Comparison of ENCODE assay signal across 1 cellular context in the genomic region with DNA sequence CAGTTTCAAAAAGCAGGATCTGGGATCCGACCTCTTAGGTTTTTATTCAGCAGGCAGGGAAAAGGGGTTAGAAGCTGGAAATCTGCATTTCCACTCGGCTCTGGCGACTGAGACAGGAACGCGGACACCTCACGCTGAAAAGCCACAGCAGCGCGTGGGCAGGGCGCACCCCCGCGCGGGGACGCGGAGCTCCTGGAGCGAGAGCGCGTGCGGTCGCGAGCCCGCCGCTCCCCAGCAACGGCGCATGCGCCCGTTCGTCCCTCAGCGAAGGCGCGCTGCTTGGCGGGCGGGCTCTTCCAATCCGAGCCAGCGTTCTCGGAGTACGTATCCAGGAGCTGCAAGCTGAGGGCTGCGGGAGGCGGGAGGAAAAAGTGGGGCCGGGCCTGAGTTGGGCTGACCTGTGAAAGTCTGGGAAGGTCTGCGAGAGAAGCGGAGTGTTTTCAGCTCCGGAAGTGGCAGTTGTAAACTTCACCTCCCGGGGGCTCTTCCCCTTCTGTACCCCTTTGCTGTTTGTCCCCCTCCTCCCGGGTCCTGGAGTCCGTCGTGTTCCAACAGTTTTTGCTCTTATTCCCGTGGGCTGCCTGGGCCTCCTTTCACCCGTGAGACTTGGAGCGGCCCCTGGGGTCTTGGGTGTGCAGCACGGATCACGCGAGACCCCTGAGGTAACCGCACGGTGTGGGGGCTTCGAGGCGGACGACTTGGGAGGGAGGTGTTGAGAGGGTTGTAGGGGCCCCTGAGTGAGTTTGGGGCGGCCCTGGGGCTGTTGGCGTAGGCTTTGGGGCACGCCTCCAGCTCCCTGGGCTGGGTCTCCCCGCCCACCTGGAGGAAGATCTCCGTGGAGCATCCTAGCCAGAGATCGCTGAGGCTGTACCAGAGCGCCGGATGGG.
TF ChIP-seq lines count a peak whose summit lies in the region.

A gene (plus strand): TSS at position 403 of the 887 bp plus-strand sequence. CDS start 11,046 bp downstream, outside the sequence.

TF ChIP-seq in HepG2, 621 proteins besides CTCF, POLR2A, EP300 and RAD21 (continued from another document and continues in another):
- TF ChIP-seq, protein P1, sequence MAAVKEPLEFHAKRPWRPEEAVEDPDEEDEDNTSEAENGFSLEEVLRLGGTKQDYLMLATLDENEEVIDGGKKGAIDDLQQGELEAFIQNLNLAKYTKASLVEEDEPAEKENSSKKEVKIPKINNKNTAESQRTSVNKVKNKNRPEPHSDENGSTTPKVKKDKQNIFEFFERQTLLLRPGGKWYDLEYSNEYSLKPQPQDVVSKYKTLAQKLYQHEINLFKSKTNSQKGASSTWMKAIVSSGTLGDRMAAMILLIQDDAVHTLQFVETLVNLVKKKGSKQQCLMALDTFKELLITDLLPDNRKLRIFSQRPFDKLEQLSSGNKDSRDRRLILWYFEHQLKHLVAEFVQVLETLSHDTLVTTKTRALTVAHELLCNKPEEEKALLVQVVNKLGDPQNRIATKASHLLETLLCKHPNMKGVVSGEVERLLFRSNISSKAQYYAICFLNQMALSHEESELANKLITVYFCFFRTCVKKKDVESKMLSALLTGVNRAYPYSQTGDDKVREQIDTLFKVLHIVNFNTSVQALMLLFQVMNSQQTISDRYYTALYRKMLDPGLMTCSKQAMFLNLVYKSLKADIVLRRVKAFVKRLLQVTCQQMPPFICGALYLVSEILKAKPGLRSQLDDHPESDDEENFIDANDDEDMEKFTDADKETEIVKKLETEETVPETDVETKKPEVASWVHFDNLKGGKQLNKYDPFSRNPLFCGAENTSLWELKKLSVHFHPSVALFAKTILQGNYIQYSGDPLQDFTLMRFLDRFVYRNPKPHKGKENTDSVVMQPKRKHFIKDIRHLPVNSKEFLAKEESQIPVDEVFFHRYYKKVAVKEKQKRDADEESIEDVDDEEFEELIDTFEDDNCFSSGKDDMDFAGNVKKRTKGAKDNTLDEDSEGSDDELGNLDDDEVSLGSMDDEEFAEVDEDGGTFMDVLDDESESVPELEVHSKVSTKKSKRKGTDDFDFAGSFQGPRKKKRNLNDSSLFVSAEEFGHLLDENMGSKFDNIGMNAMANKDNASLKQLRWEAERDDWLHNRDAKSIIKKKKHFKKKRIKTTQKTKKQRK (IDR thresholded peaks at IDR 0.05; ENCODE audit: low read length) = no peak
- TF ChIP-seq PHF21A (CRISPR knock-in tag; IDR thresholded peaks at IDR 0.05) = peak; percentile 67; the same call in 1 of the 2 replicates
- peak; percentile 58; the same call in 1 of the 2 replicates for TF ChIP-seq ZFP90 (CRISPR knock-in tag; IDR thresholded peaks at IDR 0.05; ENCODE audit: borderline replicate concordance)
- TF ChIP-seq SP2 (CRISPR knock-in tag; IDR thresholded peaks at IDR 0.05) = peak; percentile 58; the same call in 1 of the 2 replicates
- TF ChIP-seq RFXANK (CRISPR knock-in tag; IDR thresholded peaks at IDR 0.05) = 0 out of 2 replicates have a peak, but pooled peaks have one; percentile 54
- TF ChIP-seq ZNF317 (CRISPR knock-in tag; IDR thresholded peaks at IDR 0.05) = peak; percentile 78
- TF ChIP-seq SCMH1 (CRISPR knock-in tag; IDR thresholded peaks at IDR 0.05; ENCODE audit: borderline replicate concordance) = no peak
- TF ChIP-seq, protein P2, sequence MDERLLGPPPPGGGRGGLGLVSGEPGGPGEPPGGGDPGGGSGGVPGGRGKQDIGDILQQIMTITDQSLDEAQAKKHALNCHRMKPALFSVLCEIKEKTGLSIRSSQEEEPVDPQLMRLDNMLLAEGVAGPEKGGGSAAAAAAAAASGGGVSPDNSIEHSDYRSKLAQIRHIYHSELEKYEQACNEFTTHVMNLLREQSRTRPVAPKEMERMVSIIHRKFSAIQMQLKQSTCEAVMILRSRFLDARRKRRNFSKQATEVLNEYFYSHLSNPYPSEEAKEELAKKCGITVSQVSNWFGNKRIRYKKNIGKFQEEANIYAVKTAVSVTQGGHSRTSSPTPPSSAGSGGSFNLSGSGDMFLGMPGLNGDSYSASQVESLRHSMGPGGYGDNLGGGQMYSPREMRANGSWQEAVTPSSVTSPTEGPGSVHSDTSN (CRISPR knock-in tag; IDR thresholded peaks at IDR 0.05) = no peak
- TF ChIP-seq ARNT2 (CRISPR knock-in tag; IDR thresholded peaks at IDR 0.05; ENCODE audit: low read depth) = peak; percentile 75
- TF ChIP-seq, protein P3, sequence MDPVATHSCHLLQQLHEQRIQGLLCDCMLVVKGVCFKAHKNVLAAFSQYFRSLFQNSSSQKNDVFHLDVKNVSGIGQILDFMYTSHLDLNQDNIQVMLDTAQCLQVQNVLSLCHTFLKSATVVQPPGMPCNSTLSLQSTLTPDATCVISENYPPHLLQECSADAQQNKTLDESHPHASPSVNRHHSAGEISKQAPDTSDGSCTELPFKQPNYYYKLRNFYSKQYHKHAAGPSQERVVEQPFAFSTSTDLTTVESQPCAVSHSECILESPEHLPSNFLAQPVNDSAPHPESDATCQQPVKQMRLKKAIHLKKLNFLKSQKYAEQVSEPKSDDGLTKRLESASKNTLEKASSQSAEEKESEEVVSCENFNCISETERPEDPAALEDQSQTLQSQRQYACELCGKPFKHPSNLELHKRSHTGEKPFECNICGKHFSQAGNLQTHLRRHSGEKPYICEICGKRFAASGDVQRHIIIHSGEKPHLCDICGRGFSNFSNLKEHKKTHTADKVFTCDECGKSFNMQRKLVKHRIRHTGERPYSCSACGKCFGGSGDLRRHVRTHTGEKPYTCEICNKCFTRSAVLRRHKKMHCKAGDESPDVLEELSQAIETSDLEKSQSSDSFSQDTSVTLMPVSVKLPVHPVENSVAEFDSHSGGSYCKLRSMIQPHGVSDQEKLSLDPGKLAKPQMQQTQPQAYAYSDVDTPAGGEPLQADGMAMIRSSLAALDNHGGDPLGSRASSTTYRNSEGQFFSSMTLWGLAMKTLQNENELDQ (CRISPR knock-in tag; IDR thresholded peaks at IDR 0.05; ENCODE audit: borderline replicate concordance) = no peak
- no peak; the same call in 1 of the 2 replicates for TF ChIP-seq MED13 (CRISPR knock-in tag; IDR thresholded peaks at IDR 0.05)
- peak; percentile 65 for TF ChIP-seq ASH2L (IDR thresholded peaks at IDR 0.05; ENCODE audit: insufficient read length, low read depth, low read length)
- TF ChIP-seq ZNF33B (CRISPR knock-in tag; IDR thresholded peaks at IDR 0.05) = peak; percentile 79; the same call in 1 of the 2 replicates
- no peak for TF ChIP-seq ZNF431 (CRISPR knock-in tag; IDR thresholded peaks at IDR 0.05; ENCODE audit: borderline replicate concordance, low read depth)
- no peak for TF ChIP-seq MIER2 (CRISPR knock-in tag; IDR thresholded peaks at IDR 0.05)
- TF ChIP-seq SMAD3 (CRISPR knock-in tag; IDR thresholded peaks at IDR 0.05) = 0 out of 2 replicates have a peak, but pooled peaks have one; percentile 32
- TF ChIP-seq ZFYVE20 (CRISPR knock-in tag; IDR thresholded peaks at IDR 0.05; ENCODE audit: borderline replicate concordance, low read depth) = no peak
- TF ChIP-seq PPARG (CRISPR knock-in tag; conservative IDR thresholded peaks at IDR 0.05) = 0 out of 2 replicates have a peak, but pooled peaks have one; percentile 17
- peak; percentile 25; the same call in 1 of the 2 replicates for TF ChIP-seq RXRB (CRISPR knock-in tag; IDR thresholded peaks at IDR 0.05; ENCODE audit: borderline replicate concordance)
- TF ChIP-seq, protein P4, sequence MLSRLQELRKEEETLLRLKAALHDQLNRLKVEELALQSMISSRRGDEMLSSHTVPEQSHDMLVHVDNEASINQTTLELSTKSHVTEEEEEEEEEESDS (CRISPR knock-in tag; IDR thresholded peaks at IDR 0.05; ENCODE audit: borderline replicate concordance) = no peak
- TF ChIP-seq GTF3A (CRISPR knock-in tag; conservative IDR thresholded peaks at IDR 0.05) = no peak
- no peak for TF ChIP-seq NFE2L2 (IDR thresholded peaks at IDR 0.05; ENCODE audit: low read length)
- TF ChIP-seq, protein P5, sequence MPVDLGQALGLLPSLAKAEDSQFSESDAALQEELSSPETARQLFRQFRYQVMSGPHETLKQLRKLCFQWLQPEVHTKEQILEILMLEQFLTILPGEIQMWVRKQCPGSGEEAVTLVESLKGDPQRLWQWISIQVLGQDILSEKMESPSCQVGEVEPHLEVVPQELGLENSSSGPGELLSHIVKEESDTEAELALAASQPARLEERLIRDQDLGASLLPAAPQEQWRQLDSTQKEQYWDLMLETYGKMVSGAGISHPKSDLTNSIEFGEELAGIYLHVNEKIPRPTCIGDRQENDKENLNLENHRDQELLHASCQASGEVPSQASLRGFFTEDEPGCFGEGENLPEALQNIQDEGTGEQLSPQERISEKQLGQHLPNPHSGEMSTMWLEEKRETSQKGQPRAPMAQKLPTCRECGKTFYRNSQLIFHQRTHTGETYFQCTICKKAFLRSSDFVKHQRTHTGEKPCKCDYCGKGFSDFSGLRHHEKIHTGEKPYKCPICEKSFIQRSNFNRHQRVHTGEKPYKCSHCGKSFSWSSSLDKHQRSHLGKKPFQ (CRISPR knock-in tag; IDR thresholded peaks at IDR 0.05; ENCODE audit: insufficient replicate concordance) = no peak
- no peak; the same call in 1 of the 2 replicates for TF ChIP-seq ZNF124 (CRISPR knock-in tag; IDR thresholded peaks at IDR 0.05)
- TF ChIP-seq POLR2AphosphoS5 (IDR thresholded peaks at IDR 0.05; ENCODE audit: low read depth, low read length) = peak; percentile 75
- peak; percentile 64 for TF ChIP-seq ZFX (CRISPR knock-in tag; IDR thresholded peaks at IDR 0.05; ENCODE audit: low read depth)
- 0 out of 2 replicates have a peak, but pooled peaks have one; percentile 58 for TF ChIP-seq KLF9 (CRISPR knock-in tag; IDR thresholded peaks at IDR 0.05; ENCODE audit: low read depth)
- peak; percentile 72 for TF ChIP-seq ZNF350 (CRISPR knock-in tag; IDR thresholded peaks at IDR 0.05; ENCODE audit: borderline replicate concordance, low read depth)
- 0 out of 2 replicates have a peak, but pooled peaks have one; percentile 37 for TF ChIP-seq ZNF143 (CRISPR knock-in tag; IDR thresholded peaks at IDR 0.05)
- no peak for TF ChIP-seq ZZZ3 (CRISPR knock-in tag; IDR thresholded peaks at IDR 0.05; ENCODE audit: borderline replicate concordance)
- TF ChIP-seq, protein P6, sequence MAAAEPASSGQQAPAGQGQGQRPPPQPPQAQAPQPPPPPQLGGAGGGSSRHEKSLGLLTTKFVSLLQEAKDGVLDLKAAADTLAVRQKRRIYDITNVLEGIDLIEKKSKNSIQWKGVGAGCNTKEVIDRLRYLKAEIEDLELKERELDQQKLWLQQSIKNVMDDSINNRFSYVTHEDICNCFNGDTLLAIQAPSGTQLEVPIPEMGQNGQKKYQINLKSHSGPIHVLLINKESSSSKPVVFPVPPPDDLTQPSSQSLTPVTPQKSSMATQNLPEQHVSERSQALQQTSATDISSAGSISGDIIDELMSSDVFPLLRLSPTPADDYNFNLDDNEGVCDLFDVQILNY (CRISPR knock-in tag; conservative IDR thresholded peaks at IDR 0.05) = peak; percentile 89
- TF ChIP-seq ZNF331 (CRISPR knock-in tag; IDR thresholded peaks at IDR 0.05) = peak; percentile 44; the same call in 1 of the 2 replicates
- TF ChIP-seq KLF13 (CRISPR knock-in tag; IDR thresholded peaks at IDR 0.05) = no peak
- TF ChIP-seq, protein P7, sequence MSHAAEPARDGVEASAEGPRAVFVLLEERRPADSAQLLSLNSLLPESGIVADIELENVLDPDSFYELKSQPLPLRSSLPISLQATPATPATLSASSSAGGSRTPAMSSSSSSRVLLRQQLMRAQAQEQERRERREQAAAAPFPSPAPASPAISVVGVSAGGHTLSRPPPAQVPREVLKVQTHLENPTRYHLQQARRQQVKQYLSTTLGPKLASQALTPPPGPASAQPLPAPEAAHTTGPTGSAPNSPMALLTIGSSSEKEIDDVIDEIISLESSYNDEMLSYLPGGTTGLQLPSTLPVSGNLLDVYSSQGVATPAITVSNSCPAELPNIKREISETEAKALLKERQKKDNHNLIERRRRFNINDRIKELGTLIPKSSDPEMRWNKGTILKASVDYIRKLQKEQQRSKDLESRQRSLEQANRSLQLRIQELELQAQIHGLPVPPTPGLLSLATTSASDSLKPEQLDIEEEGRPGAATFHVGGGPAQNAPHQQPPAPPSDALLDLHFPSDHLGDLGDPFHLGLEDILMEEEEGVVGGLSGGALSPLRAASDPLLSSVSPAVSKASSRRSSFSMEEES (CRISPR knock-in tag; IDR thresholded peaks at IDR 0.05) = peak; percentile 26
- TF ChIP-seq RARA (CRISPR knock-in tag; IDR thresholded peaks at IDR 0.05) = no peak
- TF ChIP-seq, protein P8, sequence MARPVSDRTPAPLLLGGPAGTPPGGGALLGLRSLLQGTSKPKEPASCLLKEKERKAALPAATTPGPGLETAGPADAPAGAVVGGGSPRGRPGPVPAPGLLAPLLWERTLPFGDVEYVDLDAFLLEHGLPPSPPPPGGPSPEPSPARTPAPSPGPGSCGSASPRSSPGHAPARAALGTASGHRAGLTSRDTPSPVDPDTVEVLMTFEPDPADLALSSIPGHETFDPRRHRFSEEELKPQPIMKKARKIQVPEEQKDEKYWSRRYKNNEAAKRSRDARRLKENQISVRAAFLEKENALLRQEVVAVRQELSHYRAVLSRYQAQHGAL (CRISPR knock-in tag; IDR thresholded peaks at IDR 0.05; ENCODE audit: not compliant biosample characterization) = no peak
- TF ChIP-seq BORCS8-MEF2B (CRISPR knock-in tag; IDR thresholded peaks at IDR 0.05) = no peak
- TF ChIP-seq ZNF570 (CRISPR knock-in tag; IDR thresholded peaks at IDR 0.05; ENCODE audit: borderline replicate concordance) = peak; percentile 89
- TF ChIP-seq NFKB2 (CRISPR knock-in tag; IDR thresholded peaks at IDR 0.05; ENCODE audit: borderline replicate concordance) = peak; percentile 85
- TF ChIP-seq TARDBP (CRISPR knock-in tag; IDR thresholded peaks at IDR 0.05) = 0 out of 2 replicates have a peak, but pooled peaks have one; percentile 37
- TF ChIP-seq NONO (IDR thresholded peaks at IDR 0.05) = no peak
- TF ChIP-seq NONO (CRISPR knock-in tag; conservative IDR thresholded peaks at IDR 0.05) = peak; percentile 62
- TF ChIP-seq CHD4 (IDR thresholded peaks at IDR 0.05; ENCODE audit: borderline replicate concordance, low read length) = no peak
- TF ChIP-seq DPF2 (CRISPR knock-in tag; IDR thresholded peaks at IDR 0.05; ENCODE audit: borderline replicate concordance, low read depth) = no peak
- TF ChIP-seq ZNF792 (CRISPR knock-in tag; IDR thresholded peaks at IDR 0.05) = peak; percentile 57; the same call in 1 of the 2 replicates
- 0 out of 2 replicates have a peak, but pooled peaks have one; percentile 57 for TF ChIP-seq ZBTB7A (CRISPR knock-in tag; IDR thresholded peaks at IDR 0.05)
- peak; percentile 46; the same call in 1 of the 2 replicates for TF ChIP-seq HDAC1 (CRISPR knock-in tag; IDR thresholded peaks at IDR 0.05)
- TF ChIP-seq ZNF724P (CRISPR knock-in tag; IDR thresholded peaks at IDR 0.05; ENCODE audit: borderline replicate concordance) = no peak
- no peak for TF ChIP-seq HOXA5 (CRISPR knock-in tag; IDR thresholded peaks at IDR 0.05)
- TF ChIP-seq THAP11 (CRISPR knock-in tag; IDR thresholded peaks at IDR 0.05) = peak; percentile 25; the same call in 1 of the 2 replicates
- TF ChIP-seq, protein P9, sequence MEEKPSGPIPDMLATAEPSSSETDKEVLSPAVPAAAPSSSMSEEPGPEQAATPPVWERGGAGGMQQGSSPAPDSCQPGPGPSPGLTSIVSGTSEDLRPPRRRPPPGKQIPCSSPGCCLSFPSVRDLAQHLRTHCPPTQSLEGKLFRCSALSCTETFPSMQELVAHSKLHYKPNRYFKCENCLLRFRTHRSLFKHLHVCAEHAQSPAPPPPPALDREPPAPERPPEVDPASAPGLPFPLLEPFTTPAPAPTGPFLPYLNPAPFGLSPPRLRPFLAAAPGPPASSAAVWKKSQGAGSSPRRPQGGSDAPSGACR (CRISPR knock-in tag; IDR thresholded peaks at IDR 0.05) = no peak
- TF ChIP-seq IRX3 (CRISPR knock-in tag; IDR thresholded peaks at IDR 0.05; ENCODE audit: borderline replicate concordance, low read depth) = 0 out of 2 replicates have a peak, but pooled peaks have one; percentile 36
- no peak for TF ChIP-seq ZNF672 (CRISPR knock-in tag; IDR thresholded peaks at IDR 0.05)
- TF ChIP-seq ETV5 (CRISPR knock-in tag; IDR thresholded peaks at IDR 0.05; ENCODE audit: borderline replicate concordance) = peak; percentile 35; the same call in 1 of the 2 replicates
- peak; percentile 84 for TF ChIP-seq CHD2 (IDR thresholded peaks at IDR 0.05; ENCODE audit: low read depth, low read length)
